ENCODE assay signal across 8 cellular contexts in the genomic region with DNA sequence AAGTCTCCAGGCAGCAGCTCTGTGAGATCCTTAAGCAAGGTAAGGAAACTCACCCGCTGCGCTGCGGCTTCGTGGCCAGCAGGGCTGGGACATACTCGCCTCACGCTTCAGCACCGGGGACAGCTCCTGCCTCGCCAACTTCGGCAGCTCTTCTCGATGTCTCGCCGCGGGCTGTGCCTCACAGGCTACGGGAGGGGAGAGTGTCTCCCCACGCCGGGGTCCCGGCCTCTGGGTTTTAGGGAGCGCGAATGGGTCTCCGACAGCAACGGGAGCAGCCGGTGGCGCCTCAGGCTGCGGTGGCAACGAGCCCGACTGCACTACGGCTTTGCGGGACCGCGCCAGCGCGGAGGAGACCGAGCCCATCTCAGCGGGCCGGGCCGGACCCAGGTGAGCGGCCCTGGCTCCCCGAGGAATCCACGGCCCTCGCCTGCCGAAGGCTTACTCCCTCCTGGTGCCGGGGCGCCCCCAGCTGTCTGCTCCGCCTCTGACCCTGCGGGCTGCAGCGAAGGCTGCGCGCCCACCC.
DNase-seq lines count a peak whose midpoint lies in the region; ATAC-seq and TF ChIP-seq lines count a peak whose summit lies in the region.

No MANE protein-coding gene starts in this region.

- peak; percentile 71 for DNase-seq in EH (ENCODE audit: low read depth)
- DNase-seq in activated naive CD4-positive, alpha-beta T cell treated with Interleukin-2 at 50 U/mL for 16 hours, result peak; percentile 50
- peak; percentile 34 to 83 (median 60) for DNase-seq in head of caudate nucleus
- peak; percentile 94 for DNase-seq in posterior vena cava (ENCODE audit: low spot score)

- ATAC-seq in HG03060 (IDR thresholded peaks at IDR 0.05; ENCODE audit: low read depth, unreplicated experiment) (peak; percentile 57), GM18873 (IDR thresholded peaks at IDR 0.05; ENCODE audit: low FRiP score, unreplicated experiment) (no peak), GM18520 (IDR thresholded peaks at IDR 0.05; ENCODE audit: unreplicated experiment) (no peak)

- intact Hi-C loops in head of caudate nucleus (cut with DNase I), result no loop called here
- intact Hi-C loops in posterior vena cava (cut with DNase I), result no loop called here

TF ChIP-seq in PFSK-1, 5 proteins besides CTCF, POLR2A, EP300 and RAD21:
- peak; percentile 99 for TF ChIP-seq REST (IDR thresholded peaks at IDR 0.05; ENCODE audit: insufficient read depth in 1 of 2, low read depth in 2 of 2, low read length in 2 of 2)
- no peak for TF ChIP-seq FOXP2 (optimal IDR thresholded peaks at IDR 0.05; ENCODE audit: borderline replicate concordance, extremely low read depth, extremely low read length, insufficient read depth)
- peak; percentile 35; the same call in 1 of the 2 replicates for TF ChIP-seq SIN3A (IDR thresholded peaks at IDR 0.05; ENCODE audit: borderline replicate concordance, insufficient read depth, low read length)
